ENCODE assay signal across 10 cellular contexts in the genomic region with DNA sequence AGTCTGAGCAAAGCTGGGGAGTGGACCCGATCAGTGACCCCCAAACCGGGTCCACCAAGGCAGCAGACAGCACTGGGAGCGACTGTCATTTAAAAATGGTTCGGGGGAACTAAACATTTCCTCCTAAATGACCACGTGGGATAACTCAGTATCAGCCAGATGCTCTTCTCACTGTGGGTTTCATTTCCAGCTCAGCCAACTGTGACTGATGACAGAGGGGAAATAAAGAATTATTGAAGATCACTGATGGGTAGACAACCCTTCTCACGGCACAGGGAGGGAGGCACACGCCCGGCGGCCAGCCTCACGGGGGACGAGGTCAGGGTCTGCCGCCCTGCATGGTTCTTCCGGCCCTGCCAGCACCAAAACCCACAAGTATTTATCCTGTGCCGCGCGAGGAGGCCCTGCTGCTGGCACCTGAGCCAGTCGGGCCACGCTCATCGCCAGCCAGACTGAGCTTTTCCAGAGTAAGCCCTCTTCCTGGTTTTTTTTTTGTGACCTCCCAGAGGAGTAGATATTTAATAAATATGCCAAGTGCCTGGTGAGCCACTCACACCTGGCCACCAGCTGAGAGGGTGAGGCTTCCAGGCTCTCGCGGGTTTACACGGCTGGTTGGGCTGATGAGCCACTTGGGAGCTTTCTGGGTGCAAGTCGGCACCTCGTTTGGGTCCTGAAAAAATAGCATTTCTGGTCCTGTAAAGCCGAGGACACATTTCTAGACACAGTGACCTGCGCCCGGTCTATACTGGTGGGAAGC. TPM values are rescaled to one million over a fixed set of nuclear protein-coding genes. Genes with fewer than 3 reads are reported as not detected.
A peak's percentile ranks its signal among the peaks of the same experiment; 100 is the strongest.
DNase-seq lines count a peak whose midpoint lies in the region; ATAC-seq, FAIRE-seq and TF ChIP-seq lines count a peak whose summit lies in the region.
"Had no signal": no experiment of that assay in that cellular context is flagged by ENCODE, and none has a peak within 500 bp of the region (broad histone marks: within the 10 kb centered on the region; RNA-seq: fewer than 3 reads in every experiment).

No MANE protein-coding gene starts in this region.

- H3K27me3 ChIP-seq in breast epithelium (no peaks in the 10 kb centered on the region), mammary epithelial cell (ENCODE audit: insufficient read depth, low read length) (no peaks in the 10 kb centered on the region)

- 83% methylated on average over 22 of the region's 27 CpGs for WGBS in mammary epithelial cell (ENCODE audit: low coverage, missing lambda C conversion rate)

- no peak for FAIRE-seq in urothelium cell line (lab: Jason Lieb, UNC)
- FAIRE-seq: TTC549 had no signal

- TF ChIP-seq POLR2A in breast epithelium (IDR thresholded peaks at IDR 0.05) = no peak

- H3K9me3 ChIP-seq in breast epithelium (no peaks in the 10 kb centered on the region), mammary epithelial cell (replicated peaks; ENCODE audit: insufficient read depth, low read length) (no peaks in the 10 kb centered on the region), OCI-LY7 (ENCODE audit: low read length) (no peaks in the 10 kb centered on the region)
- H3K9me3 ChIP-seq: heart left ventricle had no signal

- peaks cover 2 to 19% (median 15%) of the 10 kb centered on the region in 4 donors for H3K4me1 Mint-ChIP-seq in naive thymus-derived CD8-positive, alpha-beta T cell

- intact Hi-C loops in breast epithelium (cut with DNase I; ENCODE audit: low total_unique reads) (no loop called here), mammary epithelial cell (cut with micrococcal nuclease) (no loop called here), OCI-LY7 (cut with micrococcal nuclease; ENCODE audit: unreplicated experiment) (loop anchor here (1.0 kb wide), 1 partner anchor 21 kb away; no protein-coding TSS in a partner anchor)

- peaks cover 0 to 7% (median 3%) of the 10 kb centered on the region in 5 donors for H3K27me3 Mint-ChIP-seq in naive thymus-derived CD8-positive, alpha-beta T cell

- H3K9me2 ChIP-seq in OCI-LY7 (ENCODE audit: insufficient read depth, low read length) = no peaks in the 10 kb centered on the region

- H4K20me1 ChIP-seq in mammary epithelial cell (ENCODE audit: insufficient read depth, low read length) (no peaks in the 10 kb centered on the region), OCI-LY7 (ENCODE audit: insufficient read depth, low read length) (no peaks in the 10 kb centered on the region)

- dilution Hi-C loops in mammary epithelial cell (cut with HindIII; ENCODE audit: low sequenced_read_pairs) = no loop called here

- peak overlapping the region; percentile 50 to 81 (median 64) for H3K4me3 Mint-ChIP-seq in naive thymus-derived CD8-positive, alpha-beta T cell

- no peak for TF ChIP-seq CTCF in breast epithelium (IDR thresholded peaks at IDR 0.05)
- TF ChIP-seq CTCF in mammary epithelial cell (conservative IDR thresholded peaks at IDR 0.05 in 1 of 2, IDR thresholded peaks at IDR 0.05 in 1 of 2; ENCODE audit: extremely low read depth in 1 of 2, insufficient read depth in 1 of 2, low read depth in 1 of 2, low read length in 2 of 2) = no peak
- TF ChIP-seq CTCF in OCI-LY7 (conservative IDR thresholded peaks at IDR 0.05; ENCODE audit: low read length) = no peak

- ATAC-seq in HG03354 (IDR thresholded peaks at IDR 0.05; ENCODE audit: poor library complexity, severe bottlenecking, unreplicated experiment) (peak; percentile 61), HG02970 (IDR thresholded peaks at IDR 0.05; ENCODE audit: low FRiP score, unreplicated experiment) (no peak)
- ATAC-seq in naive thymus-derived CD8-positive, alpha-beta T cell = peak; percentile 35 to 71
- ATAC-seq: heart left ventricle had no signal

- BruUV-seq in mammary epithelial cell (replicated peaks; lab: Mats Ljungman, UMichigan) (no TSS peak), OCI-LY7 (replicated peaks; lab: Mats Ljungman, UMichigan) (no TSS peak)

- H3K36me3 Mint-ChIP-seq in naive thymus-derived CD8-positive, alpha-beta T cell = peaks cover 0 to 3% (median 0%) of the 10 kb centered on the region in 3 donors

- H3K4me3 ChIP-seq in breast epithelium = peak overlapping the region in 2 of 3 donors; percentile 11 to 26
- no peak overlapping the region for H3K4me3 ChIP-seq in mammary epithelial cell (replicated peaks in 1 of 3; ENCODE audit: insufficient read depth in 1 of 3, low read depth in 2 of 3, low read length in 3 of 3)
- H3K4me3 ChIP-seq in OCI-LY7 (ENCODE audit: low read depth, low read length, poor library complexity, severe bottlenecking) = peak overlapping the region; percentile 56

- DNase-seq in breast epithelium (ENCODE audit: low spot score in 2 of 2) (peak in 1 of 2 donors; percentile 37), mammary epithelial cell (no peak), OCI-LY7 (ENCODE audit: low spot score) (peak; percentile 82), urothelium cell line (ENCODE audit: low spot score) (no peak)
- no peak for DNase-seq in naive thymus-derived CD8-positive, alpha-beta T cell
- no peak for DNase-seq in activated CD4-positive, CD25-positive, alpha-beta regulatory T cell treated with anti-CD3 and anti-CD28 coated beads, Interleukin-2, amount 50 U/mL, for 72 hours

- in situ Hi-C loops in mammary epithelial cell (cut with MboI; ENCODE audit: low sequenced_read_pairs in 2 of 2) = no loop called here

- peaks cover 0 to 14% of the 10 kb centered on the region in 2 donors for H3K4me1 ChIP-seq in breast epithelium
- H3K4me1 ChIP-seq in mammary epithelial cell (ENCODE audit: insufficient read depth, low read length) = peaks cover 5% of the 10 kb centered on the region
- peaks cover 29% of the 10 kb centered on the region for H3K4me1 ChIP-seq in OCI-LY7 (ENCODE audit: insufficient read depth, low read length, poor library complexity, severe bottlenecking)

- H3K4me2 ChIP-seq in mammary epithelial cell (ENCODE audit: insufficient read depth, low read depth, low read length) (no peak overlapping the region), OCI-LY7 (ENCODE audit: low read length) (peak overlapping the region; percentile 90)

- no peaks in the 10 kb centered on the region for H3K9me3 Mint-ChIP-seq in naive thymus-derived CD8-positive, alpha-beta T cell

- no peaks in the 10 kb centered on the region for H3K79me2 ChIP-seq in mammary epithelial cell (ENCODE audit: insufficient read depth, low read length)
- H3K79me2 ChIP-seq in OCI-LY7 (ENCODE audit: insufficient read depth, low read depth, low read length) = no peaks in the 10 kb centered on the region

- no peak overlapping the region for H2AFZ ChIP-seq in mammary epithelial cell (ENCODE audit: low read depth, low read length)
- peak overlapping the region; percentile 75; the same call in 1 of the 2 replicates for H2AFZ ChIP-seq in OCI-LY7 (ENCODE audit: low read length)

- CTCF ChIA-PET in mammary epithelial cell (lab: Charles Lee; ENCODE audit: low non-redundant PET) = no interaction called here
- CTCF ChIA-PET in OCI-LY7 (lab: Charles Lee; ENCODE audit: unreplicated experiment) = interaction anchor here (0.6 to 1.1 kb wide), 2 partner anchors 19 to 21 kb away, joined by 3 to 4 read pairs; no protein-coding TSS in a partner anchor

- no peak overlapping the region for H3K9ac ChIP-seq in mammary epithelial cell (ENCODE audit: insufficient read depth, low read length)

- H3K27ac ChIP-seq in breast epithelium (peak overlapping the region; percentile 82), mammary epithelial cell (ENCODE audit: insufficient read depth, low read depth, low read length) (no peak overlapping the region), OCI-LY7 (ENCODE audit: low read depth, low read length, poor library complexity, severe bottlenecking) (peak overlapping the region; percentile 56)
- H3K27ac ChIP-seq: heart left ventricle had no signal

- peak overlapping the region in 4 of 10 donors; percentile 5 to 44 (median 31) for H3K27ac Mint-ChIP-seq in naive thymus-derived CD8-positive, alpha-beta T cell

- H3K36me3 ChIP-seq in breast epithelium (no peaks in the 10 kb centered on the region), mammary epithelial cell (ENCODE audit: insufficient read depth, low read length) (no peaks in the 10 kb centered on the region), OCI-LY7 (ENCODE audit: insufficient read depth, low read length) (no peaks in the 10 kb centered on the region)
- H3K36me3 ChIP-seq: heart left ventricle had no signal

- POLR2A ChIA-PET in OCI-LY7 (lab: Charles Lee) = interaction anchor here (0.6 to 1.3 kb wide), 3 partner anchors 45 to 1304 kb away, joined by 3 to 4 read pairs (median 3); no protein-coding TSS in a partner anchor
- POLR2A ChIA-PET in naive thymus-derived CD8-positive, alpha-beta T cell (lab: Charles Lee) = no interaction called here

RNA-seq across cellular contexts. Expression of gene MELTF, which starts 6.2 kb away (rescaled TPM):
- total RNA-seq in breast epithelium (10 to 100 TPM in 2 of 3 donors, 1 to 10 TPM in 1; 7.2 to 58.2 (median 10.2) TPM), mammary epithelial cell (10 to 100 TPM in 1 of 2 donors, 1 to 10 TPM in 1; 5.8 to 11.7 TPM), OCI-LY7 (2022) (13.8 and 14.6 TPM in 2 replicates)
- 5.7 TPM for polyA plus RNA-seq in mammary epithelial cell
- 2.7 TPM for polyA minus RNA-seq in mammary epithelial cell
- 7.4 and 9.6 TPM in 2 replicates for total RNA-seq in OCI-LY7 (2014; rRNA removed; shearing (Covaris generic))
- total RNA-seq in naive thymus-derived CD8-positive, alpha-beta T cell = 1 to 10 TPM in 1 of 2 experiments, under 1 TPM in 1; 0.36 to 1.2 TPM
- under 1 TPM in 1 of 3 donors, not detected in 2; 0.12 TPM for polyA plus RNA-seq in naive thymus-derived CD8-positive, alpha-beta T cell

RNA-seq across cellular contexts. Expression of gene PIGZ, which starts 54.8 kb away (rescaled TPM):
- total RNA-seq in breast epithelium = 10 to 100 TPM; 10.5 to 14.4 (median 12.0) TPM
- 1 to 10 TPM; 2.7 to 4.7 TPM for total RNA-seq in mammary epithelial cell
- polyA plus RNA-seq in mammary epithelial cell = 1.0 TPM
- 1.2 TPM for polyA minus RNA-seq in mammary epithelial cell
- total RNA-seq in OCI-LY7 (2014; rRNA removed; shearing (Covaris generic)) = not detected in 2 replicates
- total RNA-seq in OCI-LY7 (2022) = 0.42 TPM in 1 of 2 replicates, not detected in the other
- under 1 TPM; 0.13 to 0.19 TPM for total RNA-seq in naive thymus-derived CD8-positive, alpha-beta T cell
- under 1 TPM in 2 of 3 donors, not detected in 1; 0.32 to 0.55 TPM for polyA plus RNA-seq in naive thymus-derived CD8-positive, alpha-beta T cell

Comparison
In these comparisons a context has a peak if more than half of its experiments do, and no peak if none do; other contexts are left out.
1. H3K4me3 ChIP-seq: peak in breast epithelium (2 of 3) and OCI-LY7 (single experiment); none in mammary epithelial cell (0 of 3).